Comparison of ENCODE assay signal across 8 cellular contexts in genomic region chr16:2905988-2906387, GRCh38. TPM values are rescaled to one million over a fixed set of nuclear protein-coding genes. Genes with fewer than 3 reads are reported as not detected.
A peak's percentile ranks its signal among the peaks of the same experiment; 100 is the strongest.
DNase-seq lines count a peak whose midpoint lies in the region; ATAC-seq and TF ChIP-seq lines count a peak whose summit lies in the region.

No MANE protein-coding gene starts in this region.

- H3F3A ChIP-seq in OCI-LY1 (ENCODE audit: insufficient read depth, low read length): peaks cover 6% of the 10 kb centered on the region; the same call in 1 of the 2 replicates

- H3K27ac ChIP-seq in OCI-LY1 (ENCODE audit: low read depth, low read length, poor library complexity, severe bottlenecking) (no peak overlapping the region), neutrophil (peak overlapping the region; percentile 41)

- no peaks in the 10 kb centered on the region for H3K9me3 ChIP-seq in Caco-2
- H3K9me3 ChIP-seq in OCI-LY1 (ENCODE audit: low read length): no peaks in the 10 kb centered on the region
- no peaks in the 10 kb centered on the region for H3K9me3 ChIP-seq in neutrophil

- H3K36me3 Mint-ChIP-seq in Caco-2 (ENCODE audit: insufficient read depth, unreplicated experiment): peaks cover 33% of the 10 kb centered on the region
- H3K36me3 Mint-ChIP-seq in dendritic cell treated with granulocyte-macrophage colony-stimulating factor and Interleukin-4, amounts not matched to agents 40 ng/mL and 50 ng/mL, for 4 days (ENCODE audit: low read depth): peaks cover 8% of the 10 kb centered on the region

- H3K9me2 ChIP-seq in OCI-LY1 (ENCODE audit: low read depth, low read length): no peaks in the 10 kb centered on the region

- peak overlapping the region; percentile 80 for H3K27ac Mint-ChIP-seq in Caco-2 (ENCODE audit: unreplicated experiment)
- H3K27ac Mint-ChIP-seq in dendritic cell treated with granulocyte-macrophage colony-stimulating factor and Interleukin-4, amounts not matched to agents 40 ng/mL and 50 ng/mL, for 4 days: peak overlapping the region; percentile 82

- no peak for DNase-seq in Caco-2
- DNase-seq in CD1c-positive myeloid dendritic cell (ENCODE audit: extremely low spot score): no peak
- DNase-seq in NCI-H128 (lab: John Stamatoyannopoulos, UW; ENCODE audit: unreplicated experiment): no peak
- DNase-seq in retina: no peak

- no peak for ATAC-seq in HG02763 (IDR thresholded peaks at IDR 0.05; ENCODE audit: unreplicated experiment)

- peaks cover 5% of the 10 kb centered on the region for H3K4me1 Mint-ChIP-seq in Caco-2 (ENCODE audit: low read depth, unreplicated experiment)
- peaks cover 27% of the 10 kb centered on the region for H3K4me1 Mint-ChIP-seq in dendritic cell treated with granulocyte-macrophage colony-stimulating factor and Interleukin-4, amounts not matched to agents 40 ng/mL and 50 ng/mL, for 4 days (ENCODE audit: low read depth)

- H3K79me2 ChIP-seq in OCI-LY1 (ENCODE audit: insufficient read depth, low read length): no peaks in the 10 kb centered on the region

- H2AFZ ChIP-seq in OCI-LY1 (ENCODE audit: low read length): no peak overlapping the region

- H3K36me3 ChIP-seq in Caco-2 (ENCODE audit: control insufficient read depth, insufficient read depth, low read length) (no peaks in the 10 kb centered on the region), OCI-LY1 (ENCODE audit: insufficient read depth, low read length) (no peaks in the 10 kb centered on the region), neutrophil (no peaks in the 10 kb centered on the region)

- H3K4me1 ChIP-seq in Caco-2 (peaks cover 6% of the 10 kb centered on the region), OCI-LY1 (ENCODE audit: insufficient read depth, low read length, severe bottlenecking) (peaks cover 10% of the 10 kb centered on the region), neutrophil (ENCODE audit: control insufficient read depth in 1 of 2, insufficient read depth in 1 of 2, low read depth in 1 of 2, low read length in 1 of 2) (peaks cover 24 to 30% of the 10 kb centered on the region in 2 experiments)

- TF ChIP-seq CTCF in Caco-2 (IDR thresholded peaks at IDR 0.05; ENCODE audit: insufficient read depth in 1 of 2, low read depth in 1 of 2, low read length in 1 of 2, severe bottlenecking in 1 of 2, unreplicated experiment in 1 of 2): no peak
- TF ChIP-seq CTCF in OCI-LY1 (IDR thresholded peaks at IDR 0.05; ENCODE audit: low read length): no peak
- TF ChIP-seq CTCF in neutrophil (IDR thresholded peaks at IDR 0.05): no peak

- peak overlapping the region; percentile 18 for H3K4me3 ChIP-seq in Caco-2 (ENCODE audit: low read depth, low read length)
- peak overlapping the region; percentile 26 for H3K4me3 ChIP-seq in OCI-LY1 (ENCODE audit: low read depth, low read length, poor library complexity, severe bottlenecking)
- H3K4me3 ChIP-seq in neutrophil (ENCODE audit: low read depth in 1 of 2, low read length in 1 of 2): peak overlapping the region; percentile 31 to 70

- H3K9ac ChIP-seq in OCI-LY1 (ENCODE audit: low read length): no peak overlapping the region

- H3K27me3 ChIP-seq in Caco-2 (replicated peaks; ENCODE audit: control insufficient read depth, insufficient read depth, low read length) (no peaks in the 10 kb centered on the region), OCI-LY1 (ENCODE audit: insufficient read depth, low read length) (no peaks in the 10 kb centered on the region), neutrophil (no peaks in the 10 kb centered on the region)

- BruUV-seq in Caco-2 (replicated peaks; lab: Mats Ljungman, UMichigan): no TSS peak

- no peaks in the 10 kb centered on the region for H3K9me3 Mint-ChIP-seq in Caco-2 (ENCODE audit: unreplicated experiment)
- no peaks in the 10 kb centered on the region for H3K9me3 Mint-ChIP-seq in dendritic cell treated with granulocyte-macrophage colony-stimulating factor and Interleukin-4, amounts not matched to agents 40 ng/mL and 50 ng/mL, for 4 days

- CTCF ChIA-PET in Caco-2 (lab: Charles Lee): interaction anchor here (0.9 to 1.5 kb wide), 7 partner anchors 13 to 67 kb away, joined by 3 to 15 read pairs (median 3); partner anchors contain the start of gene FLYWCH2

- POLR2A ChIA-PET in Caco-2 (lab: Charles Lee): interaction anchor here (0.5 to 1.0 kb wide), 5 partner anchors 23 to 117 kb away, joined by 3 to 18 read pairs (median 6); partner anchors contain the start of gene FLYWCH2

- H3K4me2 ChIP-seq in OCI-LY1 (ENCODE audit: low read length): peak overlapping the region; percentile 41

- intact Hi-C loops in Caco-2 (cut with micrococcal nuclease; ENCODE audit: unreplicated experiment): loop anchor here (1.0 kb wide), 1 partner anchor 23 kb away; the partner anchor contains the start of gene FLYWCH2
- intact Hi-C loops in dendritic cell treated with granulocyte-macrophage colony-stimulating factor and Interleukin-4, amounts not matched to agents 40 ng/mL and 50 ng/mL, for 4 days (cut with micrococcal nuclease): loop anchor here (2.0 kb wide), 1 partner anchor 23 kb away; the partner anchor contains the start of gene FLYWCH2

- H3K27me3 Mint-ChIP-seq in Caco-2 (ENCODE audit: insufficient read depth, unreplicated experiment): no peaks in the 10 kb centered on the region
- peaks cover 4% of the 10 kb centered on the region for H3K27me3 Mint-ChIP-seq in dendritic cell treated with granulocyte-macrophage colony-stimulating factor and Interleukin-4, amounts not matched to agents 40 ng/mL and 50 ng/mL, for 4 days

- peak overlapping the region; percentile 92 for H3K4me3 Mint-ChIP-seq in Caco-2 (ENCODE audit: unreplicated experiment)
- H3K4me3 Mint-ChIP-seq in dendritic cell treated with granulocyte-macrophage colony-stimulating factor and Interleukin-4, amounts not matched to agents 40 ng/mL and 50 ng/mL, for 4 days: peak overlapping the region; percentile 14

- H4K20me1 ChIP-seq in OCI-LY1 (ENCODE audit: insufficient read depth, low read length): no peaks in the 10 kb centered on the region

RNA-seq across cellular contexts. Expression of gene FLYWCH1, which starts 5.7 kb away (rescaled TPM):
- total RNA-seq in Caco-2 (2022): 23.3 and 27.9 TPM in 2 replicates

RNA-seq across cellular contexts. Expression of gene FLYWCH2, which starts 23.0 kb away (rescaled TPM):
- total RNA-seq in Caco-2 (2022): 26.0 and 28.7 TPM in 2 replicates

RNA-seq across cellular contexts. Expression of gene PRSS22, which starts 48.0 kb away (rescaled TPM):
- 131 TPM in 2 replicates for total RNA-seq in Caco-2 (2022)

RNA-seq across cellular contexts. Expression of gene KREMEN2, which starts 58.1 kb away (rescaled TPM):
- 1.9 and 2.2 TPM in 2 replicates for total RNA-seq in Caco-2 (2022)
